ENCODE assay signal across 1 cellular context in genomic region chr14:52551696-52552062, GRCh38.
TF ChIP-seq lines count a peak whose summit lies in the region.

No MANE protein-coding gene starts in this region.

TF ChIP-seq in IMR-90, 13 proteins besides CTCF, POLR2A, EP300 and RAD21:
- TF ChIP-seq RCOR1 (IDR thresholded peaks at IDR 0.05; ENCODE audit: insufficient replicate concordance, low read length): no peak
- TF ChIP-seq MXI1 (IDR thresholded peaks at IDR 0.05; ENCODE audit: borderline replicate concordance, low read depth, low read length): no peak
- TF ChIP-seq, protein P1, sequence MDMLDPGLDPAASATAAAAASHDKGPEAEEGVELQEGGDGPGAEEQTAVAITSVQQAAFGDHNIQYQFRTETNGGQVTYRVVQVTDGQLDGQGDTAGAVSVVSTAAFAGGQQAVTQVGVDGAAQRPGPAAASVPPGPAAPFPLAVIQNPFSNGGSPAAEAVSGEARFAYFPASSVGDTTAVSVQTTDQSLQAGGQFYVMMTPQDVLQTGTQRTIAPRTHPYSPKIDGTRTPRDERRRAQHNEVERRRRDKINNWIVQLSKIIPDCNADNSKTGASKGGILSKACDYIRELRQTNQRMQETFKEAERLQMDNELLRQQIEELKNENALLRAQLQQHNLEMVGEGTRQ (IDR thresholded peaks at IDR 0.05; ENCODE audit: low read depth, low read length): no peak
